In the genomic region with DNA sequence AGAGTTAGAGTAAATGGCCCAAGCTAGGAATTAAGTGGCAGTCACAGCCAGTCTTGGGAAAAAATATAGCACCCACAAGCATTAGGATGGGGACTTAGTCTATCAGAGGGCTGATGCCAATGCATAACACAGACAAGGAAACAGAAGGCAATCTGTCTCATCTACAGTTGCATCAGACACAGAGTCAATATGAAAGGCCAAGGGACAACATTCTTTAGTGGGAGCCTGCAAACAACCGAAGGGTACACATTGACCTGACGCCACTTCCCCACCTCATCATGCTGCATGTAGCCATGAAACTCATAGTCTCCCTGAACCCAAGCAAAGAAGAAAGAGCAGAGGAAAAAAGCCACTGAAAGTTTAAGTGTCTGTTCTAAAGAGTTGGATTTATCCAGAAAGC, we compare ENCODE assay signal across 2 cellular contexts.
TF ChIP-seq lines count a peak whose summit lies in the region.

No MANE protein-coding gene starts in this region.

TF ChIP-seq in GM23338, 12 proteins besides CTCF, POLR2A, EP300 and RAD21 (continued from another document):
- TF ChIP-seq, protein P1, sequence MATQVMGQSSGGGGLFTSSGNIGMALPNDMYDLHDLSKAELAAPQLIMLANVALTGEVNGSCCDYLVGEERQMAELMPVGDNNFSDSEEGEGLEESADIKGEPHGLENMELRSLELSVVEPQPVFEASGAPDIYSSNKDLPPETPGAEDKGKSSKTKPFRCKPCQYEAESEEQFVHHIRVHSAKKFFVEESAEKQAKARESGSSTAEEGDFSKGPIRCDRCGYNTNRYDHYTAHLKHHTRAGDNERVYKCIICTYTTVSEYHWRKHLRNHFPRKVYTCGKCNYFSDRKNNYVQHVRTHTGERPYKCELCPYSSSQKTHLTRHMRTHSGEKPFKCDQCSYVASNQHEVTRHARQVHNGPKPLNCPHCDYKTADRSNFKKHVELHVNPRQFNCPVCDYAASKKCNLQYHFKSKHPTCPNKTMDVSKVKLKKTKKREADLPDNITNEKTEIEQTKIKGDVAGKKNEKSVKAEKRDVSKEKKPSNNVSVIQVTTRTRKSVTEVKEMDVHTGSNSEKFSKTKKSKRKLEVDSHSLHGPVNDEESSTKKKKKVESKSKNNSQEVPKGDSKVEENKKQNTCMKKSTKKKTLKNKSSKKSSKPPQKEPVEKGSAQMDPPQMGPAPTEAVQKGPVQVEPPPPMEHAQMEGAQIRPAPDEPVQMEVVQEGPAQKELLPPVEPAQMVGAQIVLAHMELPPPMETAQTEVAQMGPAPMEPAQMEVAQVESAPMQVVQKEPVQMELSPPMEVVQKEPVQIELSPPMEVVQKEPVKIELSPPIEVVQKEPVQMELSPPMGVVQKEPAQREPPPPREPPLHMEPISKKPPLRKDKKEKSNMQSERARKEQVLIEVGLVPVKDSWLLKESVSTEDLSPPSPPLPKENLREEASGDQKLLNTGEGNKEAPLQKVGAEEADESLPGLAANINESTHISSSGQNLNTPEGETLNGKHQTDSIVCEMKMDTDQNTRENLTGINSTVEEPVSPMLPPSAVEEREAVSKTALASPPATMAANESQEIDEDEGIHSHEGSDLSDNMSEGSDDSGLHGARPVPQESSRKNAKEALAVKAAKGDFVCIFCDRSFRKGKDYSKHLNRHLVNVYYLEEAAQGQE (IDR thresholded peaks at IDR 0.05; ENCODE audit: unreplicated experiment) = no peak

TF ChIP-seq in HepG2, 621 proteins besides CTCF, POLR2A, EP300 and RAD21 (continued from another document):
- TF ChIP-seq, protein P2, sequence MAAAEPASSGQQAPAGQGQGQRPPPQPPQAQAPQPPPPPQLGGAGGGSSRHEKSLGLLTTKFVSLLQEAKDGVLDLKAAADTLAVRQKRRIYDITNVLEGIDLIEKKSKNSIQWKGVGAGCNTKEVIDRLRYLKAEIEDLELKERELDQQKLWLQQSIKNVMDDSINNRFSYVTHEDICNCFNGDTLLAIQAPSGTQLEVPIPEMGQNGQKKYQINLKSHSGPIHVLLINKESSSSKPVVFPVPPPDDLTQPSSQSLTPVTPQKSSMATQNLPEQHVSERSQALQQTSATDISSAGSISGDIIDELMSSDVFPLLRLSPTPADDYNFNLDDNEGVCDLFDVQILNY (CRISPR knock-in tag; conservative IDR thresholded peaks at IDR 0.05) = no peak
- TF ChIP-seq ZNF850 (CRISPR knock-in tag; conservative IDR thresholded peaks at IDR 0.05) = no peak
- TF ChIP-seq SOX13 (IDR thresholded peaks at IDR 0.05) = no peak
- TF ChIP-seq SOX13 (CRISPR knock-in tag; conservative IDR thresholded peaks at IDR 0.05 in 1 of 2, IDR thresholded peaks at IDR 0.05 in 1 of 2) = 0 out of 4 replicates have a peak, but pooled peaks of 1 of the 2 experiments have one; percentile 13
- TF ChIP-seq FOXA3 (CRISPR knock-in tag; IDR thresholded peaks at IDR 0.05) = peak; percentile 77
- TF ChIP-seq HNRNPH1 (optimal IDR thresholded peaks at IDR 0.05; ENCODE audit: low read depth, low read length) = no peak
- no peak for TF ChIP-seq REXO4 (CRISPR knock-in tag; IDR thresholded peaks at IDR 0.05; ENCODE audit: borderline replicate concordance)
- no peak for TF ChIP-seq ZNF280D (CRISPR knock-in tag; IDR thresholded peaks at IDR 0.05)
- TF ChIP-seq AGO2 (optimal IDR thresholded peaks at IDR 0.05; ENCODE audit: low read depth, low read length) = no peak
- TF ChIP-seq KDM3A (CRISPR knock-in tag; IDR thresholded peaks at IDR 0.05; ENCODE audit: low read depth) = no peak
- TF ChIP-seq, protein P3, sequence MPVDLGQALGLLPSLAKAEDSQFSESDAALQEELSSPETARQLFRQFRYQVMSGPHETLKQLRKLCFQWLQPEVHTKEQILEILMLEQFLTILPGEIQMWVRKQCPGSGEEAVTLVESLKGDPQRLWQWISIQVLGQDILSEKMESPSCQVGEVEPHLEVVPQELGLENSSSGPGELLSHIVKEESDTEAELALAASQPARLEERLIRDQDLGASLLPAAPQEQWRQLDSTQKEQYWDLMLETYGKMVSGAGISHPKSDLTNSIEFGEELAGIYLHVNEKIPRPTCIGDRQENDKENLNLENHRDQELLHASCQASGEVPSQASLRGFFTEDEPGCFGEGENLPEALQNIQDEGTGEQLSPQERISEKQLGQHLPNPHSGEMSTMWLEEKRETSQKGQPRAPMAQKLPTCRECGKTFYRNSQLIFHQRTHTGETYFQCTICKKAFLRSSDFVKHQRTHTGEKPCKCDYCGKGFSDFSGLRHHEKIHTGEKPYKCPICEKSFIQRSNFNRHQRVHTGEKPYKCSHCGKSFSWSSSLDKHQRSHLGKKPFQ (CRISPR knock-in tag; IDR thresholded peaks at IDR 0.05; ENCODE audit: insufficient replicate concordance) = no peak
- TF ChIP-seq, protein P4, sequence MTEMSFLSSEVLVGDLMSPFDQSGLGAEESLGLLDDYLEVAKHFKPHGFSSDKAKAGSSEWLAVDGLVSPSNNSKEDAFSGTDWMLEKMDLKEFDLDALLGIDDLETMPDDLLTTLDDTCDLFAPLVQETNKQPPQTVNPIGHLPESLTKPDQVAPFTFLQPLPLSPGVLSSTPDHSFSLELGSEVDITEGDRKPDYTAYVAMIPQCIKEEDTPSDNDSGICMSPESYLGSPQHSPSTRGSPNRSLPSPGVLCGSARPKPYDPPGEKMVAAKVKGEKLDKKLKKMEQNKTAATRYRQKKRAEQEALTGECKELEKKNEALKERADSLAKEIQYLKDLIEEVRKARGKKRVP (CRISPR knock-in tag; IDR thresholded peaks at IDR 0.05) = peak in 1 of 2 experiments; percentile 92; a peak in 2 of 4 replicates
- TF ChIP-seq SNAPC2 (CRISPR knock-in tag; IDR thresholded peaks at IDR 0.05) = no peak
- TF ChIP-seq ATM (IDR thresholded peaks at IDR 0.05; ENCODE audit: borderline replicate concordance) = no peak
- TF ChIP-seq SOX5 (CRISPR knock-in tag; IDR thresholded peaks at IDR 0.05; ENCODE audit: borderline replicate concordance) = 0 out of 2 replicates have a peak, but pooled peaks have one; percentile 11
- TF ChIP-seq SKI (IDR thresholded peaks at IDR 0.05; ENCODE audit: partially characterized antibody) = peak; percentile 37
- TF ChIP-seq ZNF329 (CRISPR knock-in tag; IDR thresholded peaks at IDR 0.05; ENCODE audit: low read depth) = no peak
- no peak for TF ChIP-seq SIN3A (IDR thresholded peaks at IDR 0.05; ENCODE audit: borderline replicate concordance, low read depth, low read length)
- TF ChIP-seq GPN1 (CRISPR knock-in tag; IDR thresholded peaks at IDR 0.05; ENCODE audit: borderline replicate concordance) = no peak
